1 cellular context compared by ENCODE assay signal in genomic region chr19:50819636-50820035, GRCh38.
TF ChIP-seq lines count a peak whose summit lies in the region.

No MANE protein-coding gene starts in this region.

TF ChIP-seq in H1, 55 proteins besides CTCF, POLR2A, EP300 and RAD21:
- no peak for TF ChIP-seq SIRT6 (IDR thresholded peaks at IDR 0.05; ENCODE audit: low read length)
